1 cellular context compared by ENCODE assay signal in genomic region chr1:36463773-36464604, GRCh38.
TF ChIP-seq lines count a peak whose summit lies in the region.

MRPS15 (minus strand) TSS chr1:36464384; CDS start chr1:36464275, 109 bp downstream.

TF ChIP-seq in HEK293, 187 proteins besides CTCF, POLR2A, EP300 and RAD21 (continued from another document and continues in another):
- TF ChIP-seq ZNF518A (tag by site-specific recombination; conservative IDR thresholded peaks at IDR 0.05; ENCODE audit: low read depth) (peak; percentile 81), ZNF514 (tag by site-specific recombination; IDR thresholded peaks at IDR 0.05) (no peak), PRDM6 (tag by site-specific recombination; IDR thresholded peaks at IDR 0.05) (no peak; the same call in 1 of the 2 replicates), REST (tag by site-specific recombination; IDR thresholded peaks at IDR 0.05) (peak; percentile 32; the same call in 1 of the 2 replicates), ZNF777 (tag by site-specific recombination; IDR thresholded peaks at IDR 0.05; ENCODE audit: borderline replicate concordance) (peak; percentile 98), ZIC2 (tag by site-specific recombination; IDR thresholded peaks at IDR 0.05) (peak; percentile 79), ZNF707 (tag by site-specific recombination; IDR thresholded peaks at IDR 0.05) (no peak), ZNF37A (tag by site-specific recombination; IDR thresholded peaks at IDR 0.05) (no peak), ZBTB44 (tag by site-specific recombination; IDR thresholded peaks at IDR 0.05) (peak; percentile 94), ZNF140 (tag by site-specific recombination; IDR thresholded peaks at IDR 0.05) (no peak), ZNF449 (tag by site-specific recombination; IDR thresholded peaks at IDR 0.05) (0 out of 2 replicates have a peak, but pooled peaks have one; percentile 17), KLF17 (tag by site-specific recombination; IDR thresholded peaks at IDR 0.05) (peak; percentile 96), WT1 (tag by site-specific recombination; IDR thresholded peaks at IDR 0.05) (no peak; the same call in 1 of the 2 replicates), GLIS1 (tag by site-specific recombination; IDR thresholded peaks at IDR 0.05) (peak; percentile 59), ZSCAN16 (tag by site-specific recombination; IDR thresholded peaks at IDR 0.05) (no peak), ZBTB17 (tag by site-specific recombination; IDR thresholded peaks at IDR 0.05) (peak; percentile 100), ZNF623 (tag by site-specific recombination; IDR thresholded peaks at IDR 0.05) (peak; percentile 19), IKZF3 (tag by site-specific recombination; IDR thresholded peaks at IDR 0.05) (no peak), ZFHX2 (tag by site-specific recombination; conservative IDR thresholded peaks at IDR 0.05) (peak; percentile 21), ZNF148 (tag by site-specific recombination; IDR thresholded peaks at IDR 0.05; ENCODE audit: borderline replicate concordance) (0 out of 2 replicates have a peak, but pooled peaks have one; percentile 15), ZNF211 (tag by site-specific recombination; IDR thresholded peaks at IDR 0.05; ENCODE audit: low read depth) (no peak), ZNF521 (tag by site-specific recombination; IDR thresholded peaks at IDR 0.05) (no peak), ZNF366 (tag by site-specific recombination; conservative IDR thresholded peaks at IDR 0.05) (0 out of 2 replicates have a peak, but pooled peaks have one; percentile 21), REPIN1 (tag by site-specific recombination; IDR thresholded peaks at IDR 0.05; ENCODE audit: low read depth) (no peak), ZNF157 (tag by site-specific recombination; IDR thresholded peaks at IDR 0.05) (no peak), ZNF558 (tag by site-specific recombination; IDR thresholded peaks at IDR 0.05) (0 out of 2 replicates have a peak, but pooled peaks have one; percentile 25), SCRT2 (tag by site-specific recombination; IDR thresholded peaks at IDR 0.05) (peak; percentile 46; the same call in 1 of the 2 replicates), ZNF626 (tag by site-specific recombination; IDR thresholded peaks at IDR 0.05) (no peak), ZBTB11 (tag by site-specific recombination; conservative IDR thresholded peaks at IDR 0.05; ENCODE audit: low read depth) (peak; percentile 63)
